5 cellular contexts compared by ENCODE assay signal in the genomic region with DNA sequence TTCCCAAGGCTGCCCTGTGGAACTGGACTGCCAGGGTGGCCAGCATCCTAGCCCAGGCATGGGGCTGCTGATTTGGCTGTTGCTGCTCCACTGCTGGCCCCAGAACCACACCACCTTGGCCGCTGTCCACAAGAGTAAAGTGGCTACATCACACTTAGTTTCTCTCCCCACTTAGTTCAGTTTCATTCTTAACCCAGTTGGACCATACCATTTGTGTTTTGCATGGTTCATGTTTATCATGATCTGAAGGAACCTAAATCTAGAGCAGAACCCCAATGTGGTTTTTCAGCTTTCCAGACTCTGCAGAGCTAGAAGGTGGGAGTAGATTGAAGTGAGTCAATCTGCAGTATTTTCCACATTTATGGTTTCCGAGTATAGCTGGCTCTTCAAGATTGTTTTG.
"Had no signal": no experiment of that assay in that cellular context is flagged by ENCODE, and none has a peak within 500 bp of the region (broad histone marks: within the 10 kb centered on the region; RNA-seq: fewer than 3 reads in every experiment).

No MANE protein-coding gene starts in this region.

- H3K27ac Mint-ChIP-seq: GM23338, H9 had no signal

- ATAC-seq: GM23338 had no signal

- DNase-seq: H9, HCEC 1CT, IMR-90 had no signal

- H3K9me3 Mint-ChIP-seq: GM23338, H9 had no signal

- FAIRE-seq: H54 had no signal

- H3K4me3 Mint-ChIP-seq: GM23338, H9 had no signal
